Comparison of ENCODE assay signal across 13 cellular contexts in the genomic region with DNA sequence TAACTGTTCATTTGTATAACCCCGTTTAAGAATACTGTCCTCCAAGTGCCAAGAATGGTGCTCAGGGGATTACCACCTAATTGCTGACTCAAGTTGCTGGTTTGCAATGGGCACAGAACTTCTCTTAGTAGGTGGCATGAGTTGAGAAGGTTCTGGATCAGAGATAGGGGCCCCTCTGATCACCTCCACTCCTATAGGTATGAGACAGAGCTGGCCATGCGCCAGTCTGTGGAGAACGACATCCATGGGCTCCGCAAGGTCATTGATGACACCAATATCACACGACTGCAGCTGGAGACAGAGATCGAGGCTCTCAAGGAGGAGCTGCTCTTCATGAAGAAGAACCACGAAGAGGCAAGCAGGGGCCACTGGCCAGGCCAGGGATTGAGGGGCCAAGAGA. TPM values are rescaled to one million over a fixed set of nuclear protein-coding genes. Genes with fewer than 3 reads are reported as not detected.
DNase-seq lines count a peak whose midpoint lies in the region; ATAC-seq and TF ChIP-seq lines count a peak whose summit lies in the region.
"Had no signal": no experiment of that assay in that cellular context is flagged by ENCODE, and none has a peak within 500 bp of the region (broad histone marks: within the 10 kb centered on the region; RNA-seq: fewer than 3 reads in every experiment).

No MANE protein-coding gene starts in this region.

- TF ChIP-seq CTCF in CD4-positive, alpha-beta T cell (IDR thresholded peaks at IDR 0.05), result no peak
- TF ChIP-seq CTCF in RWPE2 (IDR thresholded peaks at IDR 0.05; ENCODE audit: poor library complexity, severe bottlenecking), result no peak
- TF ChIP-seq CTCF in osteoblast (IDR thresholded peaks at IDR 0.05; ENCODE audit: extremely low read depth, low read depth, low read length), result no peak

- peak overlapping the region; percentile 18 for H3K4me3 Mint-ChIP-seq in CD4-positive, alpha-beta T cell

- peak overlapping the region; percentile 84 for H3K4me2 ChIP-seq in osteoblast (ENCODE audit: insufficient read depth, low read length)

- intact Hi-C loops in CD4-positive, alpha-beta T cell (cut with DNase I, micrococcal nuclease), result no loop called here

- H3K36me3 Mint-ChIP-seq in CD4-positive, alpha-beta T cell (ENCODE audit: low read depth), result peaks cover 11% of the 10 kb centered on the region
- H3K36me3 Mint-ChIP-seq: immature natural killer cell had no signal

- H2AFZ ChIP-seq in osteoblast (ENCODE audit: low read length), result no peak overlapping the region

- no peaks in the 10 kb centered on the region for H3K27me3 ChIP-seq in CD4-positive, alpha-beta T cell (ENCODE audit: control insufficient read depth, insufficient read depth, low read length)
- H3K27me3 ChIP-seq in RWPE2 (ENCODE audit: insufficient read depth, poor library complexity, severe bottlenecking), result no peaks in the 10 kb centered on the region
- H3K27me3 ChIP-seq in esophagus (ENCODE audit: control insufficient read depth in 1 of 2, insufficient read depth in 2 of 2, low read length in 2 of 2), result no peaks in the 10 kb centered on the region
- H3K27me3 ChIP-seq in osteoblast (ENCODE audit: insufficient read depth, low read length), result no peaks in the 10 kb centered on the region

- CTCF ChIA-PET in CD4-positive, alpha-beta T cell (lab: Charles Lee), result interaction anchor here (1.6 kb wide), 1 partner anchor 11 kb away, joined by 6 read pairs; no protein-coding TSS in a partner anchor

- H3K27ac Mint-ChIP-seq in CD4-positive, alpha-beta T cell, result no peak overlapping the region
- H3K27ac Mint-ChIP-seq: immature natural killer cell had no signal

- 55 to 75% methylated on average over 7 of the region's 7 CpGs for WGBS in esophagus, 2 donors

- peaks cover 12% of the 10 kb centered on the region for H3K4me1 Mint-ChIP-seq in CD4-positive, alpha-beta T cell (ENCODE audit: low read depth)

- H3K9me3 ChIP-seq in CD4-positive, alpha-beta T cell (ENCODE audit: control insufficient read depth, low read length), result no peaks in the 10 kb centered on the region
- H3K9me3 ChIP-seq in RWPE2 (ENCODE audit: severe bottlenecking) (no peaks in the 10 kb centered on the region), esophagus (ENCODE audit: control insufficient read depth in 2 of 2, insufficient read depth in 1 of 2, low read depth in 1 of 2, low read length in 1 of 2) (no peaks in the 10 kb centered on the region), osteoblast (ENCODE audit: low read depth, low read length) (no peaks in the 10 kb centered on the region)
- H3K9me3 ChIP-seq: psoas muscle had no signal

- POLR2A ChIA-PET in CD4-positive, alpha-beta T cell (lab: Charles Lee), result no interaction called here

- H3K4me1 ChIP-seq in RWPE2 (ENCODE audit: insufficient read depth, poor library complexity, severe bottlenecking), result peaks cover 32% of the 10 kb centered on the region
- peaks cover 0 to 2% of the 10 kb centered on the region in 2 donors for H3K4me1 ChIP-seq in esophagus (ENCODE audit: control insufficient read depth in 2 of 2, insufficient read depth in 2 of 2, low read length in 1 of 2)
- peaks cover 40% of the 10 kb centered on the region for H3K4me1 ChIP-seq in osteoblast (ENCODE audit: insufficient read depth, low read length)
- H3K4me1 ChIP-seq: psoas muscle had no signal

- no peak overlapping the region for H3K27ac ChIP-seq in CD4-positive, alpha-beta T cell (ENCODE audit: low read depth, low read length)
- peak overlapping the region; percentile 96 for H3K27ac ChIP-seq in RWPE2 (ENCODE audit: poor library complexity, severe bottlenecking)
- H3K27ac ChIP-seq in esophagus (ENCODE audit: low read depth in 2 of 2, low read length in 1 of 2), result no peak overlapping the region
- H3K27ac ChIP-seq in osteoblast (ENCODE audit: low read depth, low read length), result peak overlapping the region; percentile 70
- H3K27ac ChIP-seq: psoas muscle had no signal

- H3K4me3 ChIP-seq in RWPE2 (ENCODE audit: severe bottlenecking), result peak overlapping the region; percentile 83
- peak overlapping the region; percentile 59 to 77 for H3K4me3 ChIP-seq in esophagus (ENCODE audit: low read depth in 1 of 2, low read length in 2 of 2)
- peak overlapping the region; percentile 77 for H3K4me3 ChIP-seq in osteoblast (ENCODE audit: insufficient read depth, low read length)
- H3K4me3 ChIP-seq: psoas muscle had no signal

- peaks cover 5% of the 10 kb centered on the region for H4K20me1 ChIP-seq in osteoblast (ENCODE audit: insufficient read depth, low read length)

- peaks cover 4% of the 10 kb centered on the region for H3K27me3 Mint-ChIP-seq in CD4-positive, alpha-beta T cell

- no peak for DNase-seq in CD4-positive, alpha-beta T cell
- DNase-seq in RWPE2 (ENCODE audit: low spot score) (no peak), osteoblast (ENCODE audit: insufficient read length, low spot score, missing footprints) (no peak), NCI-H1930 (lab: John Stamatoyannopoulos, UW) (no peak), SW 1271 (lab: John Stamatoyannopoulos, UW) (no peak)
- DNase-seq: activated effector memory CD4-positive, alpha-beta T cell treated with Interleukin-2 at 50 U/mL for 16 hours; psoas muscle; Right ventricle myocardium superior had no signal

- ATAC-seq in CD4-positive, alpha-beta T cell (ENCODE audit: poor library complexity), result no peak
- ATAC-seq in RWPE2 (ENCODE audit: low read depth) (no peak), esophagus mucosa (no peak), GM21528 (IDR thresholded peaks at IDR 0.05; ENCODE audit: low FRiP score, unreplicated experiment) (no peak)
- ATAC-seq: activated CD4-positive, CD25-positive, alpha-beta regulatory T cell treated with anti-CD3 and anti-CD28 coated beads, Interleukin-2, amount 50 U/mL, for 24 hours; psoas muscle had no signal

- peaks cover 45% of the 10 kb centered on the region for H3K36me3 ChIP-seq in RWPE2 (ENCODE audit: low read depth)
- H3K36me3 ChIP-seq in esophagus (ENCODE audit: control insufficient read depth in 2 of 2, insufficient read depth in 2 of 2, low read length in 1 of 2), result peaks cover 4 to 14% of the 10 kb centered on the region in 2 donors
- H3K36me3 ChIP-seq in osteoblast (ENCODE audit: insufficient read depth, low read length), result peaks cover 24% of the 10 kb centered on the region

- H3K79me2 ChIP-seq in osteoblast (ENCODE audit: insufficient read depth, low read length), result peaks cover 9% of the 10 kb centered on the region

- H3K9me3 Mint-ChIP-seq in CD4-positive, alpha-beta T cell, result no peaks in the 10 kb centered on the region
- H3K9me3 Mint-ChIP-seq: immature natural killer cell had no signal

RNA-seq across cellular contexts. Expression of a gene that starts 1.6 kb away (rescaled TPM):
- total RNA-seq in CD4-positive, alpha-beta T cell, result 1 to 10 TPM; 7.2 to 9.2 TPM
- polyA plus RNA-seq in esophagus, result 100 to 1,000 TPM; 101 to 256 TPM
- total RNA-seq in osteoblast (22.4 and 61.9 TPM in 2 replicates), esophagus mucosa (80.0 TPM)

RNA-seq across cellular contexts. Expression of a gene that starts 45.7 kb away (rescaled TPM):
- under 1 TPM; 0.63 to 0.89 TPM for total RNA-seq in CD4-positive, alpha-beta T cell
- 100 to 1,000 TPM in 1 of 2 donors, 10 to 100 TPM in 1; 38.7 to 105 TPM for polyA plus RNA-seq in esophagus
- total RNA-seq in osteoblast (2.9 and 5.1 TPM in 2 replicates), esophagus mucosa (40.1 TPM)
- polyA plus RNA-seq: immature natural killer cell had no signal

RNA-seq across cellular contexts. Expression of a gene that starts 55.7 kb away (rescaled TPM):
- 100 to 1,000 TPM; 794 to 806 TPM for total RNA-seq in CD4-positive, alpha-beta T cell
- 100 to 1,000 TPM in 1 of 2 donors, 10 to 100 TPM in 1; 58.8 to 102 TPM for polyA plus RNA-seq in esophagus
- total RNA-seq in osteoblast (1,135 and 1,332 TPM in 2 replicates), esophagus mucosa (344 TPM)

Comparison
In these comparisons a context has a peak if more than half of its experiments do, and no peak if none do; other contexts are left out.
1. H3K27ac ChIP-seq: peak in RWPE2 (single experiment) and osteoblast (single experiment); none in CD4-positive, alpha-beta T cell (single experiment) and esophagus (0 of 2).
2. Peak in every context shown above with its lines, with median percentiles within 50 percentile points of each other: H3K4me3 ChIP-seq.